1 cellular context compared by ENCODE assay signal in genomic region chrX:53081925-53082772, GRCh38.
TF ChIP-seq lines count a peak whose summit lies in the region.

Gene TSPYL2, plus strand, starts transcription at chrX:53082367. Its CDS starts 132 bp downstream, at chrX:53082499.

TF ChIP-seq in GM12878, 131 proteins besides CTCF, POLR2A, EP300 and RAD21 (continued from another document):
- TF ChIP-seq SMAD5 (IDR thresholded peaks at IDR 0.05; ENCODE audit: low read depth) (peak; percentile 89), HDGF (IDR thresholded peaks at IDR 0.05) (no peak), LARP7 (IDR thresholded peaks at IDR 0.05) (peak; percentile 63; the same call in 1 of the 2 replicates), IKZF2 (IDR thresholded peaks at IDR 0.05) (peak; percentile 49 to 56; a peak in 1 of 4 replicates), CHD1 (IDR thresholded peaks at IDR 0.05; ENCODE audit: low read depth, low read length) (0 out of 2 replicates have a peak, but pooled peaks have one; percentile 28), MAX (IDR thresholded peaks at IDR 0.05; ENCODE audit: low read depth, low read length) (no peak), BACH1 (IDR thresholded peaks at IDR 0.05; ENCODE audit: borderline replicate concordance) (peak; percentile 75), PML (IDR thresholded peaks at IDR 0.05; ENCODE audit: low read length) (peak; percentile 83), NBN (IDR thresholded peaks at IDR 0.05) (0 out of 2 replicates have a peak, but pooled peaks have one; percentile 18), IKZF1 (conservative IDR thresholded peaks at IDR 0.05) (peak; percentile 35), FOS (IDR thresholded peaks at IDR 0.05; ENCODE audit: borderline replicate concordance, extremely low read depth, insufficient read length) (no peak), ZNF687 (IDR thresholded peaks at IDR 0.05) (peak; percentile 36; the same call in 1 of the 2 replicates), BHLHE40 (IDR thresholded peaks at IDR 0.05; ENCODE audit: borderline replicate concordance in 1 of 2, low read depth in 2 of 2, low read length in 1 of 2) (peak in 1 of 2 experiments; percentile 46; a peak in 1 of 4 replicates), CREB1 (IDR thresholded peaks at IDR 0.05; ENCODE audit: low read depth) (peak; percentile 92), REST (IDR thresholded peaks at IDR 0.05; ENCODE audit: low read depth, low read length) (no peak), PKNOX1 (IDR thresholded peaks at IDR 0.05) (peak; percentile 96), NR2F1 (conservative IDR thresholded peaks at IDR 0.05) (0 out of 2 replicates have a peak, but pooled peaks have one; percentile 30), EGR1 (IDR thresholded peaks at IDR 0.05; ENCODE audit: borderline replicate concordance in 1 of 2, low read depth in 2 of 2, low read length in 2 of 2) (0 out of 3 replicates have a peak, but pooled peaks of 1 of the 2 experiments have one; percentile 14), ATF3 (IDR thresholded peaks at IDR 0.05; ENCODE audit: borderline replicate concordance, extremely low read depth, low read depth, low read length) (no peak), CBFB (IDR thresholded peaks at IDR 0.05; ENCODE audit: low read depth) (peak; percentile 76; the same call in 1 of the 2 replicates), YY1 (IDR thresholded peaks at IDR 0.05; ENCODE audit: low read depth, low read length) (0 out of 2 replicates have a peak, but pooled peaks have one; percentile 47), HDAC6 (IDR thresholded peaks at IDR 0.05; ENCODE audit: unreplicated experiment) (peak; percentile 75), BRCA1 (IDR thresholded peaks at IDR 0.05; ENCODE audit: low read depth, low read length) (no peak), ZNF207 (IDR thresholded peaks at IDR 0.05; ENCODE audit: borderline replicate concordance) (0 out of 2 replicates have a peak, but pooled peaks have one; percentile 43), CEBPB (IDR thresholded peaks at IDR 0.05; ENCODE audit: borderline replicate concordance in 1 of 2, low read depth in 2 of 2, low read length in 2 of 2) (peak in 1 of 2 experiments; percentile 62; a peak in 1 of 4 replicates), ETV6 (conservative IDR thresholded peaks at IDR 0.05 in 1 of 2, IDR thresholded peaks at IDR 0.05 in 1 of 2; ENCODE audit: borderline replicate concordance in 1 of 2, low read depth in 1 of 2) (no peak), POU2F2 (IDR thresholded peaks at IDR 0.05; ENCODE audit: borderline replicate concordance, low read depth, low read length) (peak; percentile 85; the same call in 1 of the 3 replicates), NR2C1 (IDR thresholded peaks at IDR 0.05) (no peak), ZBTB4 (CRISPR knock-in tag; IDR thresholded peaks at IDR 0.05) (no peak), SP1 (IDR thresholded peaks at IDR 0.05; ENCODE audit: low read depth, low read length) (peak; percentile 59), CREM (IDR thresholded peaks at IDR 0.05; ENCODE audit: low read depth) (peak; percentile 84), TAF1 (IDR thresholded peaks at IDR 0.05; ENCODE audit: borderline replicate concordance, low read depth, low read length) (peak; percentile 82), POLR2AphosphoS2 (IDR thresholded peaks at IDR 0.05; ENCODE audit: low read depth, low read length) (peak; percentile 96), E4F1 (IDR thresholded peaks at IDR 0.05; ENCODE audit: borderline replicate concordance, partially characterized antibody) (no peak), GATAD2B (conservative IDR thresholded peaks at IDR 0.05; ENCODE audit: low read depth) (no peak; the same call in 1 of the 2 replicates)
